Comparison of ENCODE assay signal across 29 cellular contexts in genomic region chr9:91443321-91443993, GRCh38.
"Had no signal": no experiment of that assay in that cellular context is flagged by ENCODE, and none has a peak within 500 bp of the region (broad histone marks: within the 10 kb centered on the region; RNA-seq: fewer than 3 reads in every experiment).

No MANE protein-coding gene starts in this region.

- H3K4me3 ChIP-seq: adrenal gland, body of pancreas, esophagus squamous epithelium, gastroesophageal sphincter, heart right ventricle, hepatocyte had no signal

- H3K27ac ChIP-seq: adrenal gland, body of pancreas, epithelial cell of prostate, esophagus squamous epithelium, gastroesophageal sphincter, heart right ventricle, hepatocyte had no signal

- H3K4me1 ChIP-seq: adrenal gland, body of pancreas, esophagus squamous epithelium, gastroesophageal sphincter, heart right ventricle had no signal

- DNase-seq: activated CD4-positive, alpha-beta memory T cell treated with anti-CD3 and anti-CD28 coated beads for 36 hours; activated CD4-positive, alpha-beta T cell treated with anti-CD3 and anti-CD28 coated beads for 36 hours; activated CD4-positive, alpha-beta T cell treated with anti-CD3 and anti-CD28 coated beads, Interleukin-2, amount 10 ng/mL, durations not matched to agents 24 days and 14 days; activated CD4-positive, CD25-positive, alpha-beta regulatory T cell; activated CD4-positive, CD25-positive, alpha-beta regulatory T cell treated with anti-CD3 and anti-CD28 coated beads, Interleukin-2, amount 50 U/mL, for 72 hours; activated CD8-positive, alpha-beta memory T cell treated with anti-CD3 and anti-CD28 coated beads, Interleukin-2, amount 10 ng/mL, durations not matched to agents 7 days and 5 days; activated CD8-positive, alpha-beta memory T cell treated with anti-CD3 and anti-CD28 coated beads, Interleukin-2, amount 50 U/mL, for 4 hours; activated CD8-positive, alpha-beta T cell treated with anti-CD3 and anti-CD28 coated beads, Interleukin-2, amount 10 ng/mL, durations not matched to agents 7 days and 5 days; activated effector memory CD4-positive, alpha-beta T cell treated with anti-CD3 and anti-CD28 coated beads, Interleukin-2, amount 50 U/mL, for 16 hours; activated naive CD4-positive, alpha-beta T cell treated with anti-CD3 and anti-CD28 coated beads for 36 hours; activated naive CD8-positive, alpha-beta T cell treated with anti-CD3 and anti-CD28 coated beads for 36 hours; activated naive CD8-positive, alpha-beta T cell treated with anti-CD3 and anti-CD28 coated beads, Interleukin-2, amount 50 U/mL, for 24 hours; activated T-cell treated with anti-CD3 and anti-CD28 coated beads, Interleukin-2, amount 50 U/mL, for 1 hour; activated T-cell treated with anti-CD3 and anti-CD28 coated beads, Interleukin-2, amount 50 U/mL, for 48 hours; adrenal gland; amygdala; aorta; body of pancreas; caudate nucleus; effector CD8-positive, alpha-beta T cell; esophagus squamous epithelium; foreskin melanocyte; heart right ventricle had no signal

- H3K36me3 ChIP-seq: adrenal gland, esophagus squamous epithelium, gastroesophageal sphincter had no signal

- H3K9me3 ChIP-seq: adrenal gland had no signal

- FAIRE-seq: colon, endometrium, endothelial cell of umbilical vein had no signal
